17 cellular contexts compared by ENCODE assay signal in genomic region chr2:207589143-207589542, GRCh38.
"Had no signal": no experiment of that assay in that cellular context is flagged by ENCODE, and none has a peak within 500 bp of the region (broad histone marks: within the 10 kb centered on the region; RNA-seq: fewer than 3 reads in every experiment).

No MANE protein-coding gene starts in this region.

- H3K4me3 ChIP-seq: ascending aorta, colonic mucosa, hepatocyte, lung, prostate gland, skin epidermis, thyroid gland had no signal

- H3K27ac ChIP-seq: ascending aorta, colonic mucosa, foreskin keratinocyte, hepatocyte, prostate gland, thyroid gland had no signal

- H3K4me2 ChIP-seq: hepatocyte had no signal

- H3K4me1 ChIP-seq: ascending aorta, colonic mucosa, foreskin keratinocyte, prostate gland, thyroid gland had no signal

- DNase-seq: activated CD4-positive, alpha-beta T cell treated with anti-CD3 and anti-CD28 coated beads, Interleukin-2, amount 10 ng/mL, durations not matched to agents 7 days and 5 days; activated CD8-positive, alpha-beta memory T cell treated with anti-CD3 and anti-CD28 coated beads for 24 hours; activated naive CD4-positive, alpha-beta T cell treated with anti-CD3 and anti-CD28 coated beads for 36 hours; colonic mucosa; foreskin keratinocyte; right cardiac atrium; SW 1271; thyroid gland had no signal

- H2AFZ ChIP-seq: hepatocyte had no signal

- H3K36me3 ChIP-seq: colonic mucosa, prostate gland had no signal

- ATAC-seq: activated CD4-positive, CD25-positive, alpha-beta regulatory T cell treated with anti-CD3 and anti-CD28 coated beads, Interleukin-2, amount 50 U/mL, for 24 hours; foreskin keratinocyte; left lobe of liver; right cardiac atrium had no signal

- H3K27me3 Mint-ChIP-seq: activated CD4-positive, alpha-beta T cell treated with anti-CD3 and anti-CD28 coated beads, Interleukin-2, amount 10 ng/mL, durations not matched to agents 7 days and 5 days; central memory CD8-positive, alpha-beta T cell had no signal

- H3K9me3 ChIP-seq: colonic mucosa, prostate gland, thyroid gland had no signal

- H3K9me3 Mint-ChIP-seq: central memory CD8-positive, alpha-beta T cell had no signal

- FAIRE-seq: islet of Langerhans had no signal

- H3K27ac Mint-ChIP-seq: activated CD4-positive, alpha-beta T cell treated with anti-CD3 and anti-CD28 coated beads, Interleukin-2, amount 10 ng/mL, durations not matched to agents 7 days and 5 days; activated naive CD4-positive, alpha-beta T cell treated with anti-CD3 and anti-CD28 coated beads for 36 hours had no signal

- H3K27me3 ChIP-seq: ascending aorta, colonic mucosa, foreskin keratinocyte, hepatocyte, thyroid gland had no signal

- H3K4me3 Mint-ChIP-seq: activated CD4-positive, alpha-beta T cell treated with anti-CD3 and anti-CD28 coated beads, Interleukin-2, amount 10 ng/mL, durations not matched to agents 7 days and 5 days; activated naive CD4-positive, alpha-beta T cell treated with anti-CD3 and anti-CD28 coated beads for 36 hours; central memory CD8-positive, alpha-beta T cell had no signal
